In the genomic region with DNA sequence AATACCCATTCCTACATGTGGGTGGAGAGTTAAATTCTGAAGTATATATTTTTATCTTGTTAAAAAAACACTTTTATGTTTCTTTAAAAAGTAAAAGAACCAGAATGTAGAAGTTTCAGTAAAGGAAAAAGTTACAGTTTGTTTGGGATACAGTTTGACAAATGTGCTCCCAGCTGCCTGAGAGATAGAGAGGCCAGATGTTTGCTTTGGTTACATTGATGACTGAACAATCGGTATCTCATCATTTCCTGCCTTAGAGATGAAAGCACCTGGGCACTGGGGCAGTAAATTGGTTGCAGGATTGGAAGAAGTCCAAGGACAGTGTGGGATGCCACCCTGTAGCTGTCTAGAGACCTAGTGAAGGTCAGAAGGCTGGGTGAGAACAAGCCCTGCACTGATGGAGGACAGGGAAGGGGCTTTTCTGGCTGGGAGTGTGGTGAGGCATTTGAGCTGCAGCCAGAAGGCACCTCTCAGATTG, we compare ENCODE assay signal across 10 cellular contexts. TPM values are rescaled to one million over a fixed set of nuclear protein-coding genes. Genes with fewer than 3 reads are reported as not detected.
A peak's percentile ranks its signal among the peaks of the same experiment; 100 is the strongest.
DNase-seq lines count a peak whose midpoint lies in the region; ATAC-seq and TF ChIP-seq lines count a peak whose summit lies in the region.
"Had no signal": no experiment of that assay in that cellular context is flagged by ENCODE, and none has a peak within 500 bp of the region (broad histone marks: within the 10 kb centered on the region; RNA-seq: fewer than 3 reads in every experiment).

No MANE protein-coding gene starts in this region.

- H3K27ac Mint-ChIP-seq in activated naive CD8-positive, alpha-beta T cell treated with anti-CD3 and anti-CD28 coated beads, Interleukin-2, amount 10 ng/mL, durations not matched to agents 7 days and 5 days = peak overlapping the region; percentile 93
- H3K27ac Mint-ChIP-seq in natural killer cell = peak overlapping the region; percentile 85 to 86
- H3K27ac Mint-ChIP-seq: dendritic cell treated with granulocyte-macrophage colony-stimulating factor and Interleukin-4, amounts not matched to agents 40 ng/mL and 50 ng/mL, for 4 days had no signal

- no peaks in the 10 kb centered on the region for H3K9me3 ChIP-seq in Karpas-422 (ENCODE audit: low read length)
- H3K9me3 ChIP-seq: SJSA1 had no signal

- H3K4me2 ChIP-seq in Karpas-422 (ENCODE audit: low read depth, low read length, poor library complexity, severe bottlenecking) = no peak overlapping the region

- peaks cover 13% of the 10 kb centered on the region for H3K36me3 ChIP-seq in Karpas-422 (ENCODE audit: insufficient read depth, low read length)

- no peaks in the 10 kb centered on the region for H3K27me3 Mint-ChIP-seq in activated naive CD8-positive, alpha-beta T cell treated with anti-CD3 and anti-CD28 coated beads, Interleukin-2, amount 10 ng/mL, durations not matched to agents 7 days and 5 days
- no peaks in the 10 kb centered on the region for H3K27me3 Mint-ChIP-seq in natural killer cell (ENCODE audit: low read depth in 2 of 2)
- H3K27me3 Mint-ChIP-seq: dendritic cell treated with granulocyte-macrophage colony-stimulating factor and Interleukin-4, amounts not matched to agents 40 ng/mL and 50 ng/mL, for 4 days had no signal

- DNase-seq in Caki2 (ENCODE audit: low read depth) (peak; percentile 35), Karpas-422 (no peak), natural killer cell (no peak), GM19240 (ENCODE audit: insufficient read length, low spot score) (no peak)
- DNase-seq in activated naive CD8-positive, alpha-beta T cell treated with anti-CD3 and anti-CD28 coated beads, Interleukin-2, amount 10 ng/mL, durations not matched to agents 7 days and 5 days = no peak
- DNase-seq in stimulated activated CD4-positive, alpha-beta T cell treated with anti-CD3 and anti-CD28 coated beads, Interleukin-2, amount 100 ng/mL, for 24 hours = no peak

- peaks cover 38% of the 10 kb centered on the region for H3K36me3 Mint-ChIP-seq in activated naive CD8-positive, alpha-beta T cell treated with anti-CD3 and anti-CD28 coated beads, Interleukin-2, amount 10 ng/mL, durations not matched to agents 7 days and 5 days
- peaks cover 8% of the 10 kb centered on the region for H3K36me3 Mint-ChIP-seq in natural killer cell

- peaks cover 87% of the 10 kb centered on the region for H3K79me2 ChIP-seq in Karpas-422 (ENCODE audit: low read length)

- peak overlapping the region; percentile 37 for H3K4me3 Mint-ChIP-seq in activated naive CD8-positive, alpha-beta T cell treated with anti-CD3 and anti-CD28 coated beads, Interleukin-2, amount 10 ng/mL, durations not matched to agents 7 days and 5 days
- H3K4me3 Mint-ChIP-seq in natural killer cell = no peak overlapping the region
- H3K4me3 Mint-ChIP-seq: dendritic cell treated with granulocyte-macrophage colony-stimulating factor and Interleukin-4, amounts not matched to agents 40 ng/mL and 50 ng/mL, for 4 days had no signal

- intact Hi-C loops in natural killer cell (cut with micrococcal nuclease) = no loop called here

- H3K27ac ChIP-seq in Karpas-422 (ENCODE audit: low read length) = 0 out of 2 replicates have a peak overlapping the region, but pooled peaks have one; percentile 11
- H3K27ac ChIP-seq: SJSA1 had no signal

- peaks cover 10% of the 10 kb centered on the region for H3K4me1 ChIP-seq in Karpas-422 (ENCODE audit: low read length)

- POLR2A ChIA-PET in activated naive CD8-positive, alpha-beta T cell treated with anti-CD3 and anti-CD28 coated beads, Interleukin-2, amount 10 ng/mL, durations not matched to agents 7 days and 5 days (lab: Charles Lee) = interaction anchor here (0.8 to 1.5 kb wide), 6 partner anchors 10 to 41 kb away, joined by 3 to 7 read pairs (median 4); no protein-coding TSS in a partner anchor

- H3K9ac ChIP-seq in Karpas-422 (ENCODE audit: low read length) = no peak overlapping the region

- no peaks in the 10 kb centered on the region for H3K9me2 ChIP-seq in Karpas-422 (replicated peaks; ENCODE audit: insufficient read depth, low read length)

- in situ Hi-C loops in Caki2 (cut with HindIII; ENCODE audit: low pct_unique_long_range_greater_than_20kb, low sequenced_read_pairs) = no loop called here

- no peak for TF ChIP-seq CTCF in natural killer cell (IDR thresholded peaks at IDR 0.05)

- no peak overlapping the region for H3K4me3 ChIP-seq in Karpas-422 (ENCODE audit: low read length)
- H3K4me3 ChIP-seq: SJSA1 had no signal

- peak; percentile 56 for ATAC-seq in activated naive CD8-positive, alpha-beta T cell treated with anti-CD3 and anti-CD28 coated beads, Interleukin-2, amount 10 ng/mL, durations not matched to agents 7 days and 5 days (ENCODE audit: low read depth)
- peak in 2 of 3 donors; percentile 62 to 64 for ATAC-seq in natural killer cell
- no peak for ATAC-seq in GM18868 (IDR thresholded peaks at IDR 0.05; ENCODE audit: unreplicated experiment)
- no peak for ATAC-seq in HG03097 (IDR thresholded peaks at IDR 0.05; ENCODE audit: low FRiP score, unreplicated experiment)

- H3K27me3 ChIP-seq in Karpas-422 (ENCODE audit: low read length) = no peaks in the 10 kb centered on the region
- H3K27me3 ChIP-seq: SJSA1 had no signal

- H3K9me3 Mint-ChIP-seq in activated naive CD8-positive, alpha-beta T cell treated with anti-CD3 and anti-CD28 coated beads, Interleukin-2, amount 10 ng/mL, durations not matched to agents 7 days and 5 days = no peaks in the 10 kb centered on the region
- no peaks in the 10 kb centered on the region for H3K9me3 Mint-ChIP-seq in natural killer cell
- H3K9me3 Mint-ChIP-seq: dendritic cell treated with granulocyte-macrophage colony-stimulating factor and Interleukin-4, amounts not matched to agents 40 ng/mL and 50 ng/mL, for 4 days had no signal

- peaks cover 28% of the 10 kb centered on the region for H4K20me1 ChIP-seq in Karpas-422 (ENCODE audit: insufficient read depth, low read depth, low read length)

- peaks cover 53% of the 10 kb centered on the region for H3K4me1 Mint-ChIP-seq in activated naive CD8-positive, alpha-beta T cell treated with anti-CD3 and anti-CD28 coated beads, Interleukin-2, amount 10 ng/mL, durations not matched to agents 7 days and 5 days
- H3K4me1 Mint-ChIP-seq in natural killer cell = peaks cover 60 to 64% of the 10 kb centered on the region in 2 donors

- no peak overlapping the region for H2AFZ ChIP-seq in Karpas-422 (ENCODE audit: low read length)

RNA-seq across cellular contexts. Expression of a gene that starts 16.6 kb away (rescaled TPM):
- 31.0 and 56.8 TPM in 2 replicates for total RNA-seq in Caki2 (2014; rRNA removed; shearing (Covaris generic); ENCODE audit: low replicate concordance)
- total RNA-seq in Karpas-422 (2014; rRNA removed; shearing (Covaris generic); ENCODE audit: low replicate concordance) = 36.9 and 70.3 TPM in 2 replicates
- 100 to 1,000 TPM; 227 to 233 TPM for total RNA-seq in activated naive CD8-positive, alpha-beta T cell treated with anti-CD3 and anti-CD28 coated beads, Interleukin-2, amount 10 ng/mL, durations not matched to agents 7 days and 5 days
- 100 to 1,000 TPM; 269 to 291 (median 270) TPM for total RNA-seq in natural killer cell

RNA-seq across cellular contexts. Expression of a gene that starts 28.4 kb away (rescaled TPM):
- total RNA-seq in Caki2 (2014; rRNA removed; shearing (Covaris generic); ENCODE audit: low replicate concordance) = 11.8 and 23.6 TPM in 2 replicates
- total RNA-seq in Karpas-422 (2014; rRNA removed; shearing (Covaris generic); ENCODE audit: low replicate concordance) = 9.7 and 23.7 TPM in 2 replicates
- total RNA-seq in activated naive CD8-positive, alpha-beta T cell treated with anti-CD3 and anti-CD28 coated beads, Interleukin-2, amount 10 ng/mL, durations not matched to agents 7 days and 5 days = 10 to 100 TPM; 31.7 to 37.3 TPM
- 10 to 100 TPM; 26.5 to 53.0 (median 31.0) TPM for total RNA-seq in natural killer cell

Comparison
In these comparisons a context has a peak if more than half of its experiments do, and no peak if none do; other contexts are left out.
1. ATAC-seq: peak in activated naive CD8-positive, alpha-beta T cell treated with anti-CD3 and anti-CD28 coated beads, Interleukin-2, amount 10 ng/mL, durations not matched to agents 7 days and 5 days (single experiment) and natural killer cell (2 of 3); none in GM18868 (single experiment) and HG03097 (single experiment).